In the genomic region with DNA sequence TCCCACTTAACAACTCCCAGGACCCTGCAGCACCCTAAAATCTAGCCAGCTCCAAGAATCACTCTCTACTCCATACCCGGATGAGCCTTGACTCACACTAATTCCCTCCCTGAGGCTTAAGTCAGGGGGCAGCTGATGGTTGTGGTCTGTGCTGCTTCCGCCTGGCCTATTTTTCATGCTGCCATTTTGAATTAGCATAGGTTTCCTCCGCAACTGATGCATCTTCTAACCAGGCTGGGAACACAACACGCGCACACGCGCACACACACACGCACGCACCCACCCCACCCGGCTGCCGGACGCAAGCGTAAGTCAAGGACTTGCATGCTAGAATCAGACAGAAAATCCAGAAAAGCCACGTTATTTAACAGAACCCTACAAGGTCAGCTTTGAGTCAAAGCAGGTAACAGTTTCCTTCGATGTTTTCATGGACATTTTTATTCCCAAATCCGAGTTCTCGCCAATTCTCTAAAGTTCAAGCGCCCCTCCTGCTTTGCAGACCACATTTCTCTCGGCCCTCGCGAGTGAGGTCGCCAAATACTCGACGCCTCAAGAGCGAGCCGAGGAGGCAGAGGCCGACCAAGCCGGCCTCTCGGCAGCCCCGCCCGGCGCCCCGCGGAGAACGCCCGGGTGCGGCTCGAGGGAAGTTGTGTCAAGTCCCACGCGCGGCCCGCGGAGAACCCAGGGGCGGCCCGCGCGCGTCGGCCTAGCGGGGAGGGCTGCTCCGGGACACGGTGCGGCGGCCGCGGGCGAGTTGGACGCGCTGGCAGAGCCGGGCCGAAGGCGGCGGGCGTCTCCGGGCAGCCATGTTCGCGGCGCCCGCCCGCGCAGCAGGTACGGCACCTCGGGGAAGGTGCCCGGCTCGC, we compare ENCODE assay signal across 8 cellular contexts. TPM values are rescaled to one million over a fixed set of nuclear protein-coding genes. Genes with fewer than 3 reads are reported as not detected.
A peak's percentile ranks its signal among the peaks of the same experiment; 100 is the strongest.
DNase-seq lines count a peak whose midpoint lies in the region; ATAC-seq, FAIRE-seq and TF ChIP-seq lines count a peak whose summit lies in the region.

No MANE protein-coding gene starts in this region.

- peak overlapping the region; percentile 81 for H2AFZ ChIP-seq in K562 (ENCODE audit: low read depth, low read length)

- no peak overlapping the region for H3K4me2 ChIP-seq in K562 (ENCODE audit: insufficient read depth, low read length)

- peak; percentile 55 to 68 for DNase-seq in Caco-2
- peak; percentile 85 for DNase-seq in SK-MEL-5 (ENCODE audit: low read depth, low spot score)
- DNase-seq in K562 (ENCODE audit: extremely low read depth in 1 of 4, low spot score in 3 of 4) = no peak
- DNase-seq in hypothalamus (lab: John Stamatoyannopoulos, UW) = peak in 30 of 51 donors; percentile 20 to 77 (median 43)
- peak; percentile 60 for DNase-seq in putamen (ENCODE audit: low spot score)
- DNase-seq in NCI-H2107 treated with DMSO at 0.1 percent for 48 hours (lab: John Stamatoyannopoulos, UW; ENCODE audit: unreplicated experiment) = no peak

- no peak for TF ChIP-seq EP300 in K562 (IDR thresholded peaks at IDR 0.05; ENCODE audit: low read length)

- H3K27ac Mint-ChIP-seq in Caco-2 (ENCODE audit: unreplicated experiment) = peak overlapping the region; percentile 88

- CTCF ChIA-PET in Caco-2 (lab: Charles Lee) = interaction anchor here (0.9 kb wide), 1 partner anchor 74 kb away, joined by 6 read pairs; no protein-coding TSS in a partner anchor
- CTCF ChIA-PET in K562 (lab: Yijun Ruan, JAX; ENCODE audit: low intra/inter-chr PET ratio) = no interaction called here

- H3K4me1 Mint-ChIP-seq in Caco-2 (ENCODE audit: low read depth, unreplicated experiment) = peaks cover 39% of the 10 kb centered on the region

- H3K79me2 ChIP-seq in K562 (ENCODE audit: control insufficient read depth, insufficient read depth, low read length) = no peaks in the 10 kb centered on the region

- H3K9ac ChIP-seq in K562 (ENCODE audit: insufficient read depth in 1 of 2, low read depth in 2 of 2, low read length in 2 of 2) = no peak overlapping the region

- no peak for TF ChIP-seq RAD21 in K562 (CRISPR knock-in tag; conservative IDR thresholded peaks at IDR 0.05 in 1 of 2, IDR thresholded peaks at IDR 0.05 in 1 of 2)

- in situ Hi-C loops in SK-MEL-5 (cut with HindIII; ENCODE audit: low pct_unique_long_range_greater_than_20kb, low sequenced_read_pairs) (no loop called here), K562 (cut with MboI) (no loop called here)

- H3K9me3 ChIP-seq in Caco-2 = no peaks in the 10 kb centered on the region
- H3K9me3 ChIP-seq in K562 (replicated peaks; ENCODE audit: control insufficient read depth, insufficient read depth, low read depth, low read length) = no peaks in the 10 kb centered on the region; the same call in 1 of the 2 replicates

- intact Hi-C loops in Caco-2 (cut with micrococcal nuclease; ENCODE audit: unreplicated experiment) (loop anchor here (1.0 kb wide), 1 partner anchor 38 kb away; a partner anchor contains a TSS), K562 (cut with micrococcal nuclease) (no loop called here)

- H3K27me3 Mint-ChIP-seq in Caco-2 (ENCODE audit: insufficient read depth, unreplicated experiment) = no peaks in the 10 kb centered on the region

- H3K36me3 ChIP-seq in Caco-2 (ENCODE audit: control insufficient read depth, insufficient read depth, low read length) = no peaks in the 10 kb centered on the region; the same call in 1 of the 2 replicates
- H3K36me3 ChIP-seq in K562 (ENCODE audit: control insufficient read depth, insufficient read depth, low read length) = no peaks in the 10 kb centered on the region

- TF ChIP-seq CTCF in Caco-2 (IDR thresholded peaks at IDR 0.05; ENCODE audit: insufficient read depth in 1 of 2, low read depth in 1 of 2, low read length in 1 of 2, severe bottlenecking in 1 of 2, unreplicated experiment in 1 of 2) = no peak
- no peak for TF ChIP-seq CTCF in K562 (IDR thresholded peaks at IDR 0.05 in 2 of 3, conservative IDR thresholded peaks at IDR 0.05 in 1 of 3; ENCODE audit: insufficient read depth in 2 of 3, low read depth in 1 of 3, low read length in 3 of 3)

- H3K4me1 ChIP-seq in Caco-2 = peaks cover 14% of the 10 kb centered on the region
- peaks cover 0 to 6% of the 10 kb centered on the region in 2 experiments; a peak in 2 of 5 replicates for H3K4me1 ChIP-seq in K562 (replicated peaks in 1 of 2; ENCODE audit: control insufficient read depth in 2 of 2, insufficient read depth in 2 of 2, low read length in 2 of 2)

- H3K9me1 ChIP-seq in K562 (ENCODE audit: control insufficient read depth, insufficient read depth, low read length) = no peaks in the 10 kb centered on the region

- H3K4me3 Mint-ChIP-seq in Caco-2 (ENCODE audit: unreplicated experiment) = peak overlapping the region; percentile 79

- BruUV-seq in Caco-2 (replicated peaks; lab: Mats Ljungman, UMichigan) (TSS peak; percentile 95), K562 (replicated peaks; lab: Mats Ljungman, UMichigan) (no TSS peak)

- H3K36me3 Mint-ChIP-seq in Caco-2 (ENCODE audit: insufficient read depth, unreplicated experiment) = peaks cover 30% of the 10 kb centered on the region

- FAIRE-seq in K562 (lab: Jason Lieb, UNC) = no peak

- peak; percentile 47 for ATAC-seq in GM19455 (IDR thresholded peaks at IDR 0.05; ENCODE audit: unreplicated experiment)
- ATAC-seq in HG03571 (IDR thresholded peaks at IDR 0.05; ENCODE audit: unreplicated experiment) = peak; percentile 40
- ATAC-seq in K562 = no peak

- POLR2A ChIA-PET in Caco-2 (lab: Charles Lee) = interaction anchor here (0.6 to 1.4 kb wide), 2 partner anchors 41 to 76 kb away, joined by 4 read pairs; no protein-coding TSS in a partner anchor
- POLR2A ChIA-PET in K562 (lab: Yijun Ruan, JAX) = interaction anchor here (0.5 to 0.7 kb wide), 2 partner anchors 21 to 73 kb away, joined by 3 read pairs; no protein-coding TSS in a partner anchor

- no peak overlapping the region for H3K27ac ChIP-seq in K562 (ENCODE audit: extremely low read depth, low read depth, low read length)

- H3K27me3 ChIP-seq in Caco-2 (replicated peaks; ENCODE audit: control insufficient read depth, insufficient read depth, low read length) (no peaks in the 10 kb centered on the region), K562 (ENCODE audit: control insufficient read depth in 2 of 2, insufficient read depth in 2 of 2, low read length in 2 of 2) (peaks cover 2 to 8% of the 10 kb centered on the region in 2 experiments; a peak in 2 of 5 replicates)

- H4K20me1 ChIP-seq in K562 (replicated peaks; ENCODE audit: control insufficient read depth, insufficient read depth, low read length) = no peaks in the 10 kb centered on the region

- TF ChIP-seq POLR2A in K562 (conservative IDR thresholded peaks at IDR 0.05) = no peak

- H3K4me3 ChIP-seq in Caco-2 (ENCODE audit: low read depth, low read length) (peak overlapping the region; percentile 100), K562 (no peak overlapping the region)

- WGBS in K562 (ENCODE audit: insufficient coverage, low coverage, missing lambda C conversion rate) = 89% methylated on average over 29 of the region's 75 CpGs

- no peaks in the 10 kb centered on the region for H3K9me3 Mint-ChIP-seq in Caco-2 (ENCODE audit: unreplicated experiment)

RNA-seq across cellular contexts. Expression of a gene that starts 1.0 kb away (rescaled TPM):
- total RNA-seq in Caco-2 (2022) (90.2 and 92.9 TPM in 2 replicates), K562 (2014; rRNA removed) (0.16 and 1.4 TPM in 2 replicates), K562 (2014; rRNA removed; fragmentation: Illumina TruSeq; extraction: Trizol) (0.15 and 0.19 TPM in 2 replicates), K562 (2015; rRNA removed; fragmentation: Illumina TruSeq; extraction: Trizol) (0.18 and 0.34 TPM in 2 replicates), K562 (2021) (0.33 and 0.49 TPM in 2 replicates)
- 62.1 and 64.5 TPM in 2 replicates for total RNA-seq in SK-MEL-5 (2014; rRNA removed; shearing (Covaris generic))
- 45.4 and 64.6 TPM in 2 replicates for polyA plus RNA-seq in SK-MEL-5 (2015; cell fraction: cytosol; rRNA removed)
- 33.1 and 36.9 TPM in 2 replicates for polyA plus RNA-seq in SK-MEL-5 (2015; cell fraction: nucleus; rRNA removed)
- 0.07 and 0.35 TPM in 2 replicates for total RNA-seq in K562 (2011; cell fraction: chromatin; rRNA removed; ENCODE audit: low replicate concordance)
- total RNA-seq in K562 (2011; cell fraction: nucleolus; rRNA removed) = under 0.01 and 0.13 TPM in 2 replicates
- total RNA-seq in K562 (2011; cell fraction: nucleoplasm; rRNA removed) = 0.23 and 0.37 TPM in 2 replicates
- polyA plus RNA-seq in K562 (2011; rRNA removed) (0.15 and 0.60 TPM in 2 replicates), K562 (2014; fragmentation: Illumina TruSeq; extraction: Trizol) (0.13 and 0.24 TPM in 2 replicates), K562 (2014; fragmentation: Nextera tagmentation; extraction: Ambion mirVana) (under 1 TPM; 0.20 to 0.34 TPM), K562 (2014; rRNA removed) (0.09 and 0.20 TPM in 2 replicates)
- polyA plus RNA-seq in K562 (2011; cell fraction: cytosol; rRNA removed) = 0.10 and 0.24 TPM in 2 replicates
- 0.06 and 0.28 TPM in 2 replicates for polyA plus RNA-seq in K562 (2011; cell fraction: nucleus; rRNA removed)
- 0.14 and 0.19 TPM in 2 replicates for polyA plus RNA-seq in K562 (2012)
- 0.18 and 0.51 TPM in 2 replicates for polyA minus RNA-seq in K562 (2011; rRNA and poly(A)+ RNA removed)
- polyA minus RNA-seq in K562 (2011; cell fraction: cytosol; rRNA and poly(A)+ RNA removed) = 0.57 and 1.2 TPM in 2 replicates
- 0.11 TPM in 1 of 2 replicates, not detected in the other for polyA minus RNA-seq in K562 (2011; cell fraction: nucleus; rRNA and poly(A)+ RNA removed)

RNA-seq across cellular contexts. Expression of a gene that starts 37.9 kb away (rescaled TPM):
- total RNA-seq in Caco-2 (2022) (17.5 and 20.3 TPM in 2 replicates), K562 (2014; rRNA removed) (5.3 and 9.2 TPM in 2 replicates), K562 (2014; rRNA removed; fragmentation: Illumina TruSeq; extraction: Trizol) (27.9 and 33.3 TPM in 2 replicates), K562 (2015; rRNA removed; fragmentation: Illumina TruSeq; extraction: Trizol) (17.6 and 19.1 TPM in 2 replicates), K562 (2021) (13.4 and 15.3 TPM in 2 replicates)
- 42.9 and 43.3 TPM in 2 replicates for total RNA-seq in SK-MEL-5 (2014; rRNA removed; shearing (Covaris generic))
- polyA plus RNA-seq in SK-MEL-5 (2015; cell fraction: cytosol; rRNA removed) = 31.0 and 34.5 TPM in 2 replicates
- 26.9 and 38.9 TPM in 2 replicates for polyA plus RNA-seq in SK-MEL-5 (2015; cell fraction: nucleus; rRNA removed)
- 31.4 and 70.2 TPM in 2 replicates for total RNA-seq in K562 (2011; cell fraction: chromatin; rRNA removed; ENCODE audit: low replicate concordance)
- 21.6 and 22.7 TPM in 2 replicates for total RNA-seq in K562 (2011; cell fraction: nucleolus; rRNA removed)
- total RNA-seq in K562 (2011; cell fraction: nucleoplasm; rRNA removed) = 37.8 and 59.8 TPM in 2 replicates
- polyA plus RNA-seq in K562 (2011; rRNA removed) (23.1 and 26.9 TPM in 2 replicates), K562 (2014; fragmentation: Illumina TruSeq; extraction: Trizol) (14.9 and 20.5 TPM in 2 replicates), K562 (2014; fragmentation: Nextera tagmentation; extraction: Ambion mirVana) (10 to 100 TPM; 10.3 to 12.4 TPM), K562 (2014; rRNA removed) (14.3 and 15.3 TPM in 2 replicates)
- 4.3 and 12.2 TPM in 2 replicates for polyA plus RNA-seq in K562 (2011; cell fraction: cytosol; rRNA removed)
- polyA plus RNA-seq in K562 (2011; cell fraction: nucleus; rRNA removed) = 7.8 and 10.1 TPM in 2 replicates
- polyA plus RNA-seq in K562 (2012) = 10.6 and 12.8 TPM in 2 replicates
- 25.1 and 31.6 TPM in 2 replicates for polyA minus RNA-seq in K562 (2011; rRNA and poly(A)+ RNA removed)
- polyA minus RNA-seq in K562 (2011; cell fraction: cytosol; rRNA and poly(A)+ RNA removed) = 7.8 and 8.0 TPM in 2 replicates
- polyA minus RNA-seq in K562 (2011; cell fraction: nucleus; rRNA and poly(A)+ RNA removed) = 11.0 and 20.3 TPM in 2 replicates

RNA-seq across cellular contexts. Expression of a gene that starts 39.6 kb away (rescaled TPM):
- total RNA-seq in Caco-2 (2022) (32.5 and 34.1 TPM in 2 replicates), K562 (2014; rRNA removed) (9.5 and 10.0 TPM in 2 replicates), K562 (2014; rRNA removed; fragmentation: Illumina TruSeq; extraction: Trizol) (14.5 and 16.0 TPM in 2 replicates), K562 (2015; rRNA removed; fragmentation: Illumina TruSeq; extraction: Trizol) (12.0 and 12.8 TPM in 2 replicates), K562 (2021) (14.6 and 16.3 TPM in 2 replicates)
- total RNA-seq in SK-MEL-5 (2014; rRNA removed; shearing (Covaris generic)) = 18.6 and 20.6 TPM in 2 replicates
- polyA plus RNA-seq in SK-MEL-5 (2015; cell fraction: cytosol; rRNA removed) = 10.8 and 14.2 TPM in 2 replicates
- 24.0 and 26.1 TPM in 2 replicates for polyA plus RNA-seq in SK-MEL-5 (2015; cell fraction: nucleus; rRNA removed)
- total RNA-seq in K562 (2011; cell fraction: chromatin; rRNA removed; ENCODE audit: low replicate concordance) = 13.8 and 31.1 TPM in 2 replicates
- 6.5 and 8.7 TPM in 2 replicates for total RNA-seq in K562 (2011; cell fraction: nucleolus; rRNA removed)
- 20.2 and 32.7 TPM in 2 replicates for total RNA-seq in K562 (2011; cell fraction: nucleoplasm; rRNA removed)
- polyA plus RNA-seq in K562 (2011; rRNA removed) (12.4 and 15.1 TPM in 2 replicates), K562 (2014; fragmentation: Illumina TruSeq; extraction: Trizol) (10.3 and 11.8 TPM in 2 replicates), K562 (2014; fragmentation: Nextera tagmentation; extraction: Ambion mirVana) (1 to 10 TPM; 3.2 to 3.9 TPM), K562 (2014; rRNA removed) (6.0 and 7.8 TPM in 2 replicates)
- 3.1 and 8.1 TPM in 2 replicates for polyA plus RNA-seq in K562 (2011; cell fraction: cytosol; rRNA removed)
- 11.5 and 23.8 TPM in 2 replicates for polyA plus RNA-seq in K562 (2011; cell fraction: nucleus; rRNA removed)
- 7.7 and 8.1 TPM in 2 replicates for polyA plus RNA-seq in K562 (2012)
- polyA minus RNA-seq in K562 (2011; rRNA and poly(A)+ RNA removed) = 19.2 and 27.7 TPM in 2 replicates
- polyA minus RNA-seq in K562 (2011; cell fraction: cytosol; rRNA and poly(A)+ RNA removed) = 7.1 and 8.4 TPM in 2 replicates
- polyA minus RNA-seq in K562 (2011; cell fraction: nucleus; rRNA and poly(A)+ RNA removed) = 12.5 and 25.8 TPM in 2 replicates

Comparison
In these comparisons a context has a peak if more than half of its experiments do, and no peak if none do; other contexts are left out.
1. DNase-seq: peak in Caco-2 (2 of 2), SK-MEL-5 (single experiment), hypothalamus (30 of 51) and putamen (single experiment); none in K562 (0 of 4) and NCI-H2107 treated with DMSO at 0.1 percent for 48 hours (single experiment).
2. RNA of a gene that starts 1.0 kb away (total RNA-seq): 90.2 to 92.9 TPM in Caco-2 and 62.1 to 64.5 TPM in SK-MEL-5; under 0.01 to 1.4 TPM in K562; every median in the first group is over 10 times any median in the second.